In genomic region chr16:1707193-1707790, GRCh38 we compare ENCODE assay signal across 8 cellular contexts.
DNase-seq lines count a peak whose midpoint lies in the region; ATAC-seq and TF ChIP-seq lines count a peak whose summit lies in the region.

No MANE protein-coding gene starts in this region.

- peak overlapping the region; percentile 97 for H3K4me3 ChIP-seq in AG10803 (ENCODE audit: low read length)
- H3K4me3 ChIP-seq in HUES48 (ENCODE audit: low read depth, low read length): peak overlapping the region; percentile 62
- peak overlapping the region; percentile 92 for H3K4me3 ChIP-seq in adipocyte (ENCODE audit: low read length)
- peak overlapping the region; percentile 81; the same call in 1 of the 2 replicates for H3K4me3 ChIP-seq in iPS DF 6.9 (ENCODE audit: low read length)
- peak overlapping the region; percentile 91 for H3K4me3 ChIP-seq in skeletal muscle cell (ENCODE audit: low read depth, low read length)

- H3K9ac ChIP-seq in HUES48 (ENCODE audit: low read depth, low read length): no peak overlapping the region
- H3K9ac ChIP-seq in adipocyte (ENCODE audit: low read length): peak overlapping the region; percentile 90

- H3K36me3 ChIP-seq in HUES48 (ENCODE audit: control insufficient read depth, insufficient read depth, low read length) (peaks cover 5% of the 10 kb centered on the region), adipocyte (ENCODE audit: control insufficient read depth, insufficient read depth, low read length, severe bottlenecking) (peaks cover 4% of the 10 kb centered on the region), iPS DF 6.9 (ENCODE audit: control insufficient read depth, insufficient read depth, low read length) (peaks cover 3% of the 10 kb centered on the region; the same call in 1 of the 2 replicates)

- ATAC-seq in HG03432 (IDR thresholded peaks at IDR 0.05; ENCODE audit: unreplicated experiment) (no peak), HG03025 (IDR thresholded peaks at IDR 0.05; ENCODE audit: low FRiP score, unreplicated experiment) (no peak)

- H3K27ac ChIP-seq in HUES48 (ENCODE audit: low read depth, low read length) (no peak overlapping the region), iPS DF 6.9 (ENCODE audit: low read length) (no peak overlapping the region)

- H3K27me3 ChIP-seq in HUES48 (ENCODE audit: control insufficient read depth, insufficient read depth, low read length) (no peaks in the 10 kb centered on the region), adipocyte (replicated peaks; ENCODE audit: control insufficient read depth, insufficient read depth, low read length) (no peaks in the 10 kb centered on the region), iPS DF 6.9 (ENCODE audit: control insufficient read depth, insufficient read depth, low read length) (no peaks in the 10 kb centered on the region)

- no CpG with 5 or more reads among the region's 16 CpGs for WGBS in iPS DF 6.9 (ENCODE audit: insufficient coverage, insufficient read length)

- no peaks in the 10 kb centered on the region for H3K9me3 ChIP-seq in HUES48 (ENCODE audit: control insufficient read depth, insufficient read depth, low read length)
- H3K9me3 ChIP-seq in adipocyte (ENCODE audit: control insufficient read depth, low read length): no peaks in the 10 kb centered on the region
- no peaks in the 10 kb centered on the region for H3K9me3 ChIP-seq in iPS DF 6.9 (ENCODE audit: control insufficient read depth, insufficient read depth, low read length)

- H3K4me1 ChIP-seq in HUES48 (ENCODE audit: control insufficient read depth, insufficient read depth, low read length) (peaks cover 10% of the 10 kb centered on the region), adipocyte (ENCODE audit: control insufficient read depth, insufficient read depth, low read length) (peaks cover 34% of the 10 kb centered on the region), iPS DF 6.9 (ENCODE audit: control insufficient read depth, insufficient read depth, low read length) (peaks cover 2% of the 10 kb centered on the region; the same call in 1 of the 2 replicates)

- DNase-seq in AG10803 (ENCODE audit: low read depth): peak; percentile 44
- DNase-seq in adipocyte (ENCODE audit: low read depth): peak; percentile 58
- DNase-seq in iPS DF 6.9 (ENCODE audit: low read depth, low spot score): no peak
- DNase-seq in skeletal muscle cell (ENCODE audit: low read depth): no peak
- no peak for DNase-seq in AML-193 (lab: John Stamatoyannopoulos, UW)

- TF ChIP-seq CTCF in AG10803 (conservative IDR thresholded peaks at IDR 0.05; ENCODE audit: low read length): no peak; the same call in 1 of the 2 replicates

Comparison
In these comparisons a context has a peak if more than half of its experiments do, and no peak if none do; other contexts are left out.
1. DNase-seq: peak in AG10803 (single experiment) and adipocyte (single experiment); none in iPS DF 6.9 (single experiment), skeletal muscle cell (single experiment) and AML-193 (0 of 2).
2. Peak in every context shown above with its lines, with median percentiles within 50 percentile points of each other: H3K4me3 ChIP-seq.